2 cellular contexts compared by ENCODE assay signal in genomic region chr12:3518902-3519301, GRCh38.
TF ChIP-seq lines count a peak whose summit lies in the region.

No MANE protein-coding gene starts in this region.

TF ChIP-seq in WTC11, 78 proteins besides CTCF, POLR2A, EP300 and RAD21 (continued from another document):
- TF ChIP-seq E2F4 (CRISPR knock-in tag; IDR thresholded peaks at IDR 0.05; ENCODE audit: borderline replicate concordance, low read depth), result no peak
- TF ChIP-seq IRF2 (CRISPR knock-in tag; IDR thresholded peaks at IDR 0.05; ENCODE audit: borderline replicate concordance, low read depth), result no peak
- no peak for TF ChIP-seq FOXP4 (CRISPR knock-in tag; IDR thresholded peaks at IDR 0.05)
- TF ChIP-seq E2F5 (CRISPR knock-in tag; IDR thresholded peaks at IDR 0.05), result no peak
- no peak for TF ChIP-seq TEAD1 (CRISPR knock-in tag; IDR thresholded peaks at IDR 0.05)
- TF ChIP-seq SMAD4 (CRISPR knock-in tag; IDR thresholded peaks at IDR 0.05), result no peak
- no peak for TF ChIP-seq ETV6 (CRISPR knock-in tag; IDR thresholded peaks at IDR 0.05)
- no peak for TF ChIP-seq CBFB (CRISPR knock-in tag; IDR thresholded peaks at IDR 0.05; ENCODE audit: low read depth)
- TF ChIP-seq IRF1 (CRISPR knock-in tag; IDR thresholded peaks at IDR 0.05), result no peak
- TF ChIP-seq CREM (CRISPR knock-in tag; IDR thresholded peaks at IDR 0.05), result no peak
- TF ChIP-seq STAT6 (CRISPR knock-in tag; conservative IDR thresholded peaks at IDR 0.05; ENCODE audit: low read depth), result no peak

TF ChIP-seq in H1, 55 proteins besides CTCF, POLR2A, EP300 and RAD21 (continued from another document):
- TF ChIP-seq CHD1 (IDR thresholded peaks at IDR 0.05; ENCODE audit: low read depth, low read length) (no peak), POLR2AphosphoS5 (IDR thresholded peaks at IDR 0.05; ENCODE audit: low read depth, low read length) (no peak), ATF3 (IDR thresholded peaks at IDR 0.05; ENCODE audit: insufficient read depth, low read depth, low read length) (no peak), CHD7 (IDR thresholded peaks at IDR 0.05; ENCODE audit: insufficient replicate concordance, low read length) (no peak), BRCA1 (IDR thresholded peaks at IDR 0.05; ENCODE audit: low read depth, low read length) (no peak), RBBP5 (IDR thresholded peaks at IDR 0.05; ENCODE audit: borderline replicate concordance, low read depth, low read length) (no peak), NRF1 (IDR thresholded peaks at IDR 0.05; ENCODE audit: low read depth, low read length) (no peak), ZNF274 (IDR thresholded peaks at IDR 0.05; ENCODE audit: borderline replicate concordance, extremely low read depth, low read length) (no peak), E2F6 (IDR thresholded peaks at IDR 0.05) (no peak), TAF7 (optimal IDR thresholded peaks at IDR 0.05; ENCODE audit: borderline replicate concordance, low read depth, low read length) (no peak)
